8 cellular contexts compared by ENCODE assay signal in genomic region chr11:74255741-74256369, GRCh38. TPM values are rescaled to one million over a fixed set of nuclear protein-coding genes. Genes with fewer than 3 reads are reported as not detected.
A peak's percentile ranks its signal among the peaks of the same experiment; 100 is the strongest.
DNase-seq lines count a peak whose midpoint lies in the region; ATAC-seq and TF ChIP-seq lines count a peak whose summit lies in the region.

No MANE protein-coding gene starts in this region.

- peak; percentile 64 for DNase-seq in Daoy (ENCODE audit: low read depth)
- DNase-seq in SHP77 (lab: John Stamatoyannopoulos, UW): peak; percentile 54 to 72
- DNase-seq in activated naive CD4-positive, alpha-beta T cell treated with anti-CD3 and anti-CD28 coated beads for 36 hours: peak; percentile 68
- DNase-seq in head of caudate nucleus: peak in 40 of 42 donors; percentile 26 to 83 (median 57)
- DNase-seq in psoas muscle: peak in 1 of 2 donors; percentile 28

- H3K36me3 Mint-ChIP-seq in activated naive CD4-positive, alpha-beta T cell treated with anti-CD3 and anti-CD28 coated beads for 36 hours (ENCODE audit: low read depth): peaks cover 11% of the 10 kb centered on the region

- H3K4me3 ChIP-seq in KMS-11 (IDR thresholded peaks at IDR 0.05; ENCODE audit: insufficient read depth, low read depth, low read length) (no peak overlapping the region), psoas muscle (no peak overlapping the region)

- H3K4me1 ChIP-seq in KMS-11 (ENCODE audit: low read depth, poor library complexity, severe bottlenecking): no peaks in the 10 kb centered on the region
- H3K4me1 ChIP-seq in psoas muscle: peaks cover 23% of the 10 kb centered on the region

- H3K4me1 Mint-ChIP-seq in activated naive CD4-positive, alpha-beta T cell treated with anti-CD3 and anti-CD28 coated beads for 36 hours (ENCODE audit: low read depth): peaks cover 3% of the 10 kb centered on the region

- no peak overlapping the region for H3K4me3 Mint-ChIP-seq in activated naive CD4-positive, alpha-beta T cell treated with anti-CD3 and anti-CD28 coated beads for 36 hours

- H3K27me3 ChIP-seq in KMS-11 (ENCODE audit: insufficient read depth, low read depth) (no peaks in the 10 kb centered on the region), psoas muscle (ENCODE audit: insufficient read depth in 3 of 3, low read length in 2 of 3) (no peaks in the 10 kb centered on the region)

- no peaks in the 10 kb centered on the region for H3K9me3 Mint-ChIP-seq in activated naive CD4-positive, alpha-beta T cell treated with anti-CD3 and anti-CD28 coated beads for 36 hours

- no peak overlapping the region for H2AFZ ChIP-seq in KMS-11 (ENCODE audit: low read depth)

- no peak overlapping the region for H3K4me2 ChIP-seq in KMS-11

- TF ChIP-seq CTCF in KMS-11 (conservative IDR thresholded peaks at IDR 0.05; ENCODE audit: low read depth, low read length): peak; percentile 92
- peak; percentile 93 for TF ChIP-seq CTCF in psoas muscle (IDR thresholded peaks at IDR 0.05)

- no peaks in the 10 kb centered on the region for H3K79me2 ChIP-seq in KMS-11 (ENCODE audit: insufficient read depth, low read depth)

- H4K20me1 ChIP-seq in KMS-11 (ENCODE audit: insufficient read depth): no peaks in the 10 kb centered on the region

- H3K27ac Mint-ChIP-seq in activated naive CD4-positive, alpha-beta T cell treated with anti-CD3 and anti-CD28 coated beads for 36 hours: no peak overlapping the region

- intact Hi-C loops in activated naive CD4-positive, alpha-beta T cell treated with anti-CD3 and anti-CD28 coated beads for 36 hours (cut with micrococcal nuclease): loop anchor here (1.0 to 5.0 kb wide), 5 partner anchors 65 to 314 kb away; no protein-coding TSS in a partner anchor
- intact Hi-C loops in head of caudate nucleus (cut with DNase I) (no loop called here), psoas muscle (cut with DNase I) (loop anchor here (2.0 to 10.0 kb wide), 6 partner anchors 56 to 316 kb away; partner anchors contain the start of gene P4HA3 (in 1 of the 2))

- no peaks in the 10 kb centered on the region for H3K27me3 Mint-ChIP-seq in activated naive CD4-positive, alpha-beta T cell treated with anti-CD3 and anti-CD28 coated beads for 36 hours (ENCODE audit: low read depth)

- H3K36me3 ChIP-seq in KMS-11 (ENCODE audit: insufficient read depth) (no peaks in the 10 kb centered on the region), psoas muscle (ENCODE audit: insufficient read depth in 1 of 2, low read depth in 1 of 2) (peaks cover 9 to 48% of the 10 kb centered on the region in 2 donors)

- ATAC-seq in psoas muscle (peak; percentile 45 to 78 (median 70)), HG03045 (IDR thresholded peaks at IDR 0.05; ENCODE audit: unreplicated experiment) (no peak), GM19328 (IDR thresholded peaks at IDR 0.05; ENCODE audit: unreplicated experiment) (no peak)

- H3K9me3 ChIP-seq in psoas muscle: peaks cover 2% of the 10 kb centered on the region

- 44 to 48% (median 44%) methylated on average over 5 of the region's 5 CpGs for WGBS in psoas muscle, 3 donors

- CTCF ChIA-PET in activated naive CD4-positive, alpha-beta T cell treated with anti-CD3 and anti-CD28 coated beads for 36 hours (lab: Charles Lee): interaction anchor here (0.6 to 5.5 kb wide), 31 partner anchors 9 to 470 kb away, joined by 3 to 64 read pairs (median 4); partner anchors contain the start of genes C2CD3 and PPME1

- H3K9ac ChIP-seq in KMS-11: no peak overlapping the region

- no peak overlapping the region for H3K27ac ChIP-seq in KMS-11
- H3K27ac ChIP-seq in psoas muscle: no peak overlapping the region

RNA-seq across cellular contexts. Expression of gene P4HA3, which starts 55.6 kb away (rescaled TPM):
- total RNA-seq in Daoy (2014; rRNA removed; shearing (Covaris generic)): 1.5 and 2.5 TPM in 2 replicates
- not detected for total RNA-seq in activated naive CD4-positive, alpha-beta T cell treated with anti-CD3 and anti-CD28 coated beads for 36 hours
- under 1 TPM in 3 of 4 donors, not detected in 1; 0.21 to 0.28 (median 0.22) TPM for total RNA-seq in psoas muscle
- 1 to 10 TPM in 1 of 3 donors, under 1 TPM in 2; 0.03 to 2.2 (median 0.11) TPM for polyA plus RNA-seq in psoas muscle

Comparison
In these comparisons a context has a peak if more than half of its experiments do, and no peak if none do; other contexts are left out.
1. ATAC-seq: peak in psoas muscle (4 of 4); none in HG03045 (single experiment) and GM19328 (single experiment).